In genomic region chr2:191155608-191156071, GRCh38 we compare ENCODE assay signal across 9 cellular contexts. TPM values are rescaled to one million over a fixed set of nuclear protein-coding genes. Genes with fewer than 3 reads are reported as not detected.
A peak's percentile ranks its signal among the peaks of the same experiment; 100 is the strongest.
DNase-seq lines count a peak whose midpoint lies in the region; ATAC-seq and TF ChIP-seq lines count a peak whose summit lies in the region.
"Had no signal": no experiment of that assay in that cellular context is flagged by ENCODE, and none has a peak within 500 bp of the region (broad histone marks: within the 10 kb centered on the region; RNA-seq: fewer than 3 reads in every experiment).

No MANE protein-coding gene starts in this region.

- CTCF ChIA-PET in PC-9 (lab: Charles Lee): interaction anchor here (1.2 to 2.2 kb wide), 3 partner anchors 103 to 114 kb away, joined by 3 to 13 read pairs (median 4); no protein-coding TSS in a partner anchor

- H3K27ac ChIP-seq in PC-9: no peak overlapping the region

- no peak overlapping the region for H3K4me3 Mint-ChIP-seq in nephron progenitor cell

- H3K27me3 ChIP-seq in PC-9 (ENCODE audit: insufficient read depth, low read depth) (no peaks in the 10 kb centered on the region), MG63 (no peaks in the 10 kb centered on the region)

- H3K9me2 ChIP-seq in PC-9 (ENCODE audit: insufficient read depth): no peaks in the 10 kb centered on the region

- DNase-seq in Ammon's horn (ENCODE audit: low spot score): peak; percentile 44
- DNase-seq in PC-9: no peak
- peak; percentile 50 to 73 for DNase-seq in dermis microvascular lymphatic vessel endothelial cell (ENCODE audit: low read depth in 2 of 2)
- DNase-seq in nephron progenitor cell: no peak
- DNase-seq in ureter (ENCODE audit: low spot score): no peak
- DNase-seq in MG63: no peak
- DNase-seq: left cardiac atrium had no signal

- no peaks in the 10 kb centered on the region for H3F3A ChIP-seq in PC-9 (ENCODE audit: insufficient read depth, low read depth)

- H3K9me3 Mint-ChIP-seq in nephron progenitor cell: no peaks in the 10 kb centered on the region

- H3K9me3 ChIP-seq in PC-9 (ENCODE audit: insufficient read depth, low read depth) (no peaks in the 10 kb centered on the region), MG63 (no peaks in the 10 kb centered on the region)

- TF ChIP-seq CTCF in PC-9 (conservative IDR thresholded peaks at IDR 0.05): peak; percentile 64
- peak; percentile 41 for TF ChIP-seq CTCF in nephron progenitor cell (IDR thresholded peaks at IDR 0.05)

- H3K4me1 Mint-ChIP-seq in nephron progenitor cell: peaks cover 3% of the 10 kb centered on the region

- BruUV-seq in PC-9 (replicated peaks; lab: Mats Ljungman, UMichigan): no TSS peak

- H3K36me3 ChIP-seq in PC-9 (ENCODE audit: low read depth) (no peaks in the 10 kb centered on the region), MG63 (no peaks in the 10 kb centered on the region)

- no peaks in the 10 kb centered on the region for H3K4me1 ChIP-seq in PC-9 (replicated peaks; ENCODE audit: insufficient read depth)

- peaks cover 20% of the 10 kb centered on the region for H3K27me3 Mint-ChIP-seq in nephron progenitor cell (ENCODE audit: low read depth, poor library complexity)

- ATAC-seq in GM18498 (IDR thresholded peaks at IDR 0.05; ENCODE audit: unreplicated experiment): peak; percentile 57
- ATAC-seq in HG03432 (IDR thresholded peaks at IDR 0.05; ENCODE audit: unreplicated experiment): peak; percentile 39

- POLR2A ChIA-PET in PC-9 (lab: Charles Lee; ENCODE audit: unreplicated experiment): interaction anchor here (0.5 kb wide), 1 partner anchor 524 kb away, joined by 3 read pairs; no protein-coding TSS in a partner anchor

- intact Hi-C loops in PC-9 (cut with micrococcal nuclease; ENCODE audit: unreplicated experiment): loop anchor here (2.0 kb wide), 1 partner anchor 375 kb away; no protein-coding TSS in a partner anchor

- no peak overlapping the region for H3K4me2 ChIP-seq in PC-9

- no peaks in the 10 kb centered on the region for H3K79me2 ChIP-seq in PC-9 (ENCODE audit: low read depth)

- no peaks in the 10 kb centered on the region for H4K20me1 ChIP-seq in PC-9 (ENCODE audit: insufficient read depth)

- no peak overlapping the region for H2AFZ ChIP-seq in PC-9

- H3K4me3 ChIP-seq in PC-9 (no peak overlapping the region), MG63 (no peak overlapping the region)

- H3K36me3 Mint-ChIP-seq in nephron progenitor cell (ENCODE audit: low read depth): peaks cover 4% of the 10 kb centered on the region

- H3K27ac Mint-ChIP-seq in nephron progenitor cell: no peak overlapping the region

RNA-seq across cellular contexts. Expression of gene STAT4, which starts 4.8 kb away (rescaled TPM):
- 0.23 and 0.70 TPM in 2 replicates for total RNA-seq in PC-9 (2021)
- total RNA-seq in dermis microvascular lymphatic vessel endothelial cell: 0.13 and 0.51 TPM in 2 replicates
- 5.3 TPM for total RNA-seq in ureter
- 1.1 and 2.5 TPM in 2 replicates for total RNA-seq in MG63 (2014; rRNA removed; shearing (Covaris generic); ENCODE audit: low replicate concordance)

Comparison
In these comparisons a context has a peak if more than half of its experiments do, and no peak if none do; other contexts are left out.
1. DNase-seq: peak in Ammon's horn (single experiment) and dermis microvascular lymphatic vessel endothelial cell (2 of 2); none in PC-9 (0 of 2), nephron progenitor cell (single experiment), ureter (single experiment) and MG63 (single experiment).